1 cellular context compared by ENCODE assay signal in the genomic region with DNA sequence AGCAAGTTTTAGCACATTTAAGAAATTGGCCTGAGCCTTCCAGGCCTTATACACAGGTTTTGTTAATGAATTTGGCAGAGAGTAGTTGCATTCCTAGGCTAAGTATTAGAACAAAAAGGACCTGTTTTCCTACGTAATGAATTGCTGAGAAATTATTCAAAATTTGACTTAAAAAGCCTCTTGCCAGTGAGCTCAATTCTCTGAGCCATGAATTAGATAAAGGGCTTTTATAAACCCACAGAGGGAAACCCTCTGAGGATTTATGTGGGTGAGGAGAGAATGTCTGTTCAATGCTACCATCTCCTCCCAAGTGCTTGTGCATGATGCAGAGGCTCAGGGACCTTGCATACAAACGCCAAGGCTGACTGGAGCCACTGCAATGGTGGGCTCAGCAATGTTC.
TF ChIP-seq lines count a peak whose summit lies in the region.

No MANE protein-coding gene starts in this region.

TF ChIP-seq in H1, 55 proteins besides CTCF, POLR2A, EP300 and RAD21:
- TF ChIP-seq CBX8 (IDR thresholded peaks at IDR 0.05; ENCODE audit: borderline replicate concordance, low read depth, low read length): no peak
- TF ChIP-seq MAFK (IDR thresholded peaks at IDR 0.05; ENCODE audit: low read depth, low read length): no peak
- TF ChIP-seq FOSL1 (IDR thresholded peaks at IDR 0.05; ENCODE audit: insufficient read depth, low read depth, low read length): no peak
- no peak for TF ChIP-seq BRCA1 (IDR thresholded peaks at IDR 0.05; ENCODE audit: low read depth, low read length)
- TF ChIP-seq KDM4A (IDR thresholded peaks at IDR 0.05; ENCODE audit: low read depth, low read length, severe bottlenecking): no peak
- TF ChIP-seq JUND (IDR thresholded peaks at IDR 0.05; ENCODE audit: low read length): no peak
- no peak for TF ChIP-seq CHD2 (IDR thresholded peaks at IDR 0.05; ENCODE audit: low read length)
- TF ChIP-seq, protein P1, sequence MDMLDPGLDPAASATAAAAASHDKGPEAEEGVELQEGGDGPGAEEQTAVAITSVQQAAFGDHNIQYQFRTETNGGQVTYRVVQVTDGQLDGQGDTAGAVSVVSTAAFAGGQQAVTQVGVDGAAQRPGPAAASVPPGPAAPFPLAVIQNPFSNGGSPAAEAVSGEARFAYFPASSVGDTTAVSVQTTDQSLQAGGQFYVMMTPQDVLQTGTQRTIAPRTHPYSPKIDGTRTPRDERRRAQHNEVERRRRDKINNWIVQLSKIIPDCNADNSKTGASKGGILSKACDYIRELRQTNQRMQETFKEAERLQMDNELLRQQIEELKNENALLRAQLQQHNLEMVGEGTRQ (IDR thresholded peaks at IDR 0.05; ENCODE audit: low read length): no peak
- TF ChIP-seq CBX5 (IDR thresholded peaks at IDR 0.05; ENCODE audit: low read depth, low read length): no peak
- no peak for TF ChIP-seq RBBP5 (IDR thresholded peaks at IDR 0.05; ENCODE audit: borderline replicate concordance, low read depth, low read length)
- TF ChIP-seq RFX5 (IDR thresholded peaks at IDR 0.05; ENCODE audit: borderline replicate concordance, low read depth, low read length): no peak
